18 cellular contexts compared by ENCODE assay signal in genomic region chr15:89179966-89180875, GRCh38. TPM values are rescaled to one million over a fixed set of nuclear protein-coding genes. Genes with fewer than 3 reads are reported as not detected.
DNase-seq lines count a peak whose midpoint lies in the region; ATAC-seq and TF ChIP-seq lines count a peak whose summit lies in the region.
"Had no signal": no experiment of that assay in that cellular context is flagged by ENCODE, and none has a peak within 500 bp of the region (broad histone marks: within the 10 kb centered on the region; RNA-seq: fewer than 3 reads in every experiment).

No MANE protein-coding gene starts in this region.

- intact Hi-C loops in cardiac septum (cut with DNase I): loop anchor here (5.0 kb wide), 1 partner anchor 43 kb away; no protein-coding TSS in a partner anchor
- intact Hi-C loops in left cardiac atrium (cut with DNase I): loop anchor here in 1 of 2 donors (5.0 kb wide), 1 partner anchor 278 kb away; no protein-coding TSS in a partner anchor

- POLR2A ChIA-PET in RWPE1 (lab: Yijun Ruan, JAX; ENCODE audit: low non-redundant PET): no interaction called here

- CTCF ChIA-PET in RWPE1 (lab: Yijun Ruan, JAX): interaction anchor here (0.6 to 0.9 kb wide), 4 partner anchors 26 to 1886 kb away, joined by 3 to 6 read pairs (median 4); no protein-coding TSS in a partner anchor

- ATAC-seq in left cardiac atrium: no peak
- ATAC-seq in HG03457 (IDR thresholded peaks at IDR 0.05; ENCODE audit: unreplicated experiment): peak; percentile 56
- ATAC-seq: T-cell had no signal

- no peak for TF ChIP-seq CTCF in RWPE1 (conservative IDR thresholded peaks at IDR 0.05; ENCODE audit: low read depth)

- peak; percentile 56 for DNase-seq in cardiac septum (ENCODE audit: low spot score)
- DNase-seq in left cardiac atrium: no peak
- DNase-seq in dermis microvascular lymphatic vessel endothelial cell (ENCODE audit: low read depth in 2 of 2): peak; percentile 76 to 87
- DNase-seq in stromal cell of bone marrow (ENCODE audit: low read depth): peak; percentile 81
- DNase-seq in activated gamma-delta T cell (lab: John Stamatoyannopoulos, UW): no peak
- DNase-seq in NCI-H2171 (lab: John Stamatoyannopoulos, UW): no peak
- no peak for DNase-seq in RWPE1 (ENCODE audit: low spot score)
- DNase-seq: esophagus squamous epithelium, Karpas-422, T-cell, uterus had no signal

- H3K27ac ChIP-seq in RWPE1: no peak overlapping the region
- H3K27ac ChIP-seq: C4-2B, esophagus squamous epithelium, uterus had no signal

RNA-seq across cellular contexts. Expression of gene RLBP1, which starts 41.2 kb away (rescaled TPM):
- total RNA-seq in cardiac septum: not detected
- total RNA-seq in left cardiac atrium: not detected
- total RNA-seq in dermis microvascular lymphatic vessel endothelial cell: not detected in 2 replicates
- total RNA-seq: chondrocyte, esophagus squamous epithelium, H1, mononuclear cell, OCI-LY7, renal cortical epithelial cell, T-cell, uterus had no signal

Comparison
In these comparisons a context has a peak if more than half of its experiments do, and no peak if none do; other contexts are left out.
1. DNase-seq: peak in cardiac septum (single experiment), dermis microvascular lymphatic vessel endothelial cell (2 of 2) and stromal cell of bone marrow (single experiment); none in left cardiac atrium (single experiment), activated gamma-delta T cell (single experiment), NCI-H2171 (single experiment) and RWPE1 (single experiment).